1 cellular context compared by ENCODE assay signal in the genomic region with DNA sequence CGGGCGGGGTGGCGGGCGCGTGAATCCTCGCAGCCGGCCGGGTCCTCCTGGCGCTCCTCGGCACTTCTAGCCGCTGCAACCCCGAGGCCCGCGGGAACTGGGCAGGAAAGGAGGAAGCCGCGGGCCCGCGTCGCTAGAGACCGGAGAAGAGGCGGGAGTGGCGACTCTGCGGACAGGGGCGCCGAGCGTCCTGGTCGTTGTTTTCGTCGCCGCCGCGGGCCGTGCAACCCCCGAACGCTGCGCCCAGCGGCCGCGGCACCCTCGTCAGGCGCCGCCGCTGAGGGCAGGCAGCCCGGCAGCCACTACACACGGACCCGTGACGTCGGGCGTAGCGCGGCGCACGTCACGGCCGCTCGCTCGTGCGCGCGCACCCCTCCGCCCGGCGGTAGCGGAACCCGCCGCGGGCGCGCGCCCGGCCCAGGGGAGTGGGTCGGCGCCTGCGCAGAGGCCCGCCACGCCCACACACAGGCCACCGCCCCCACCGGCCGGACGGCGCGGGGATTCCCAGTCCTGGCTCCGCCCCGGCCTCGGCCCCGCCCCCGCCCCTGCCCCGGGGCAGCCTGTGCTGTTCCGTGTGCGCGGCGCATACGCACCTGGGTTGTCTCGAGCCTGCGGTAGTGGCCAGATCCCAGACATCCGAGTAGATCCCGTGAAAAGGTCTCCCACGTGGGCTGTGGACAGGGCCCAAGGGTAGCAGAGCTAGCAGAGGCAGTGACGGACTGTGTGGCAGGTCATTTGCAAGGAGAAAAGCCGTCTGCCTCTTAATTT.
A peak's percentile ranks its signal among the peaks of the same experiment; 100 is the strongest.
TF ChIP-seq lines count a peak whose summit lies in the region.

Gene MAP3K2, minus strand, starts transcription at position 321 of the 768 bp plus-strand sequence. CDS start 44,846 bp downstream, outside the sequence.

TF ChIP-seq in K562, 482 proteins besides CTCF, POLR2A, EP300 and RAD21 (continued from another document and continues in another):
- TF ChIP-seq RBM34 (IDR thresholded peaks at IDR 0.05; ENCODE audit: borderline replicate concordance, insufficient read depth, low read length) (no peak), PPARD (CRISPR knock-in tag; IDR thresholded peaks at IDR 0.05) (no peak), POLR2AphosphoS5 (IDR thresholded peaks at IDR 0.05; ENCODE audit: control insufficient read depth, insufficient read depth, low read depth, low read length) (peak; percentile 78), EGR1 (conservative IDR thresholded peaks at IDR 0.05) (peak; percentile 62), ZNF444 (CRISPR knock-in tag; IDR thresholded peaks at IDR 0.05) (no peak), ZNF764 (CRISPR knock-in tag; IDR thresholded peaks at IDR 0.05; ENCODE audit: low read depth) (no peak), CEBPG (CRISPR knock-in tag; IDR thresholded peaks at IDR 0.05) (no peak), CEBPG (tag; conservative IDR thresholded peaks at IDR 0.05 in 1 of 2, IDR thresholded peaks at IDR 0.05 in 1 of 2) (no peak), CBFB (CRISPR knock-in tag; IDR thresholded peaks at IDR 0.05) (no peak), PHB (CRISPR knock-in tag; IDR thresholded peaks at IDR 0.05) (peak; percentile 46; the same call in 1 of the 2 replicates), PHF8 (IDR thresholded peaks at IDR 0.05; ENCODE audit: borderline replicate concordance, low read length) (peak; percentile 94), FOXJ3 (CRISPR knock-in tag; IDR thresholded peaks at IDR 0.05) (no peak), SLC30A9 (CRISPR knock-in tag; IDR thresholded peaks at IDR 0.05) (no peak), MCM2 (IDR thresholded peaks at IDR 0.05; ENCODE audit: low read depth) (no peak), ZSCAN32 (CRISPR knock-in tag; IDR thresholded peaks at IDR 0.05) (no peak), ZBTB1 (CRISPR knock-in tag; IDR thresholded peaks at IDR 0.05; ENCODE audit: borderline replicate concordance, low read depth) (no peak), CBX1 (IDR thresholded peaks at IDR 0.05; ENCODE audit: low read depth) (no peak; the same call in 1 of the 2 replicates), MXI1 (IDR thresholded peaks at IDR 0.05; ENCODE audit: low read depth, low read length) (no peak), ARHGAP35 (IDR thresholded peaks at IDR 0.05; ENCODE audit: partially characterized antibody) (no peak), MEF2D (tag; conservative IDR thresholded peaks at IDR 0.05; ENCODE audit: low read depth) (no peak), ZNF318 (IDR thresholded peaks at IDR 0.05; ENCODE audit: borderline replicate concordance in 1 of 2, low read depth in 1 of 2) (no peak), RBM22 (IDR thresholded peaks at IDR 0.05; ENCODE audit: low read depth, low read length, poor library complexity, severe bottlenecking) (no peak), ZZZ3 (IDR thresholded peaks at IDR 0.05) (no peak), FOXA1 (IDR thresholded peaks at IDR 0.05; ENCODE audit: borderline replicate concordance) (no peak), ERF (CRISPR knock-in tag; IDR thresholded peaks at IDR 0.05) (0 out of 2 replicates have a peak, but pooled peaks have one; percentile 42), NFIX (CRISPR knock-in tag; IDR thresholded peaks at IDR 0.05; ENCODE audit: low read depth) (no peak), ZKSCAN8 (CRISPR knock-in tag; IDR thresholded peaks at IDR 0.05) (no peak), NRF1 (conservative IDR thresholded peaks at IDR 0.05 in 1 of 2, IDR thresholded peaks at IDR 0.05 in 1 of 2) (peak; percentile 89 to 92), ZBED1 (IDR thresholded peaks at IDR 0.05) (no peak), ZNF253 (CRISPR knock-in tag; conservative IDR thresholded peaks at IDR 0.05) (no peak), CHD2 (IDR thresholded peaks at IDR 0.05; ENCODE audit: low read depth, low read length) (no peak), MECOM (CRISPR knock-in tag; IDR thresholded peaks at IDR 0.05) (no peak), IRF9 (tag; IDR thresholded peaks at IDR 0.05) (no peak), TCFL5 (CRISPR knock-in tag; conservative IDR thresholded peaks at IDR 0.05) (no peak), HDAC3 (IDR thresholded peaks at IDR 0.05; ENCODE audit: borderline replicate concordance, partially characterized antibody) (no peak), HMGN3 (IDR thresholded peaks at IDR 0.05; ENCODE audit: borderline replicate concordance, extremely low read depth, insufficient read length, low read depth, low read length) (peak; percentile 64), FOXK2 (conservative IDR thresholded peaks at IDR 0.05 in 1 of 2, IDR thresholded peaks at IDR 0.05 in 1 of 2; ENCODE audit: low read depth in 2 of 2) (no peak)
- TF ChIP-seq, protein P1, sequence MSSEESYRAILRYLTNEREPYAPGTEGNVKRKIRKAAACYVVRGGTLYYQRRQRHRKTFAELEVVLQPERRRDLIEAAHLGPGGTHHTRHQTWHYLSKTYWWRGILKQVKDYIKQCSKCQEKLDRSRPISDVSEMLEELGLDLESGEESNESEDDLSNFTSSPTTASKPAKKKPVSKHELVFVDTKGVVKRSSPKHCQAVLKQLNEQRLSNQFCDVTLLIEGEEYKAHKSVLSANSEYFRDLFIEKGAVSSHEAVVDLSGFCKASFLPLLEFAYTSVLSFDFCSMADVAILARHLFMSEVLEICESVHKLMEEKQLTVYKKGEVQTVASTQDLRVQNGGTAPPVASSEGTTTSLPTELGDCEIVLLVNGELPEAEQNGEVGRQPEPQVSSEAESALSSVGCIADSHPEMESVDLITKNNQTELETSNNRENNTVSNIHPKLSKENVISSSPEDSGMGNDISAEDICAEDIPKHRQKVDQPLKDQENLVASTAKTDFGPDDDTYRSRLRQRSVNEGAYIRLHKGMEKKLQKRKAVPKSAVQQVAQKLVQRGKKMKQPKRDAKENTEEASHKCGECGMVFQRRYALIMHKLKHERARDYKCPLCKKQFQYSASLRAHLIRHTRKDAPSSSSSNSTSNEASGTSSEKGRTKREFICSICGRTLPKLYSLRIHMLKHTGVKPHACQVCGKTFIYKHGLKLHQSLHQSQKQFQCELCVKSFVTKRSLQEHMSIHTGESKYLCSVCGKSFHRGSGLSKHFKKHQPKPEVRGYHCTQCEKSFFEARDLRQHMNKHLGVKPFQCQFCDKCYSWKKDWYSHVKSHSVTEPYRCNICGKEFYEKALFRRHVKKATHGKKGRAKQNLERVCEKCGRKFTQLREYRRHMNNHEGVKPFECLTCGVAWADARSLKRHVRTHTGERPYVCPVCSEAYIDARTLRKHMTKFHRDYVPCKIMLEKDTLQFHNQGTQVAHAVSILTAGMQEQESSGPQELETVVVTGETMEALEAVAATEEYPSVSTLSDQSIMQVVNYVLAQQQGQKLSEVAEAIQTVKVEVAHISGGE (CRISPR knock-in tag; IDR thresholded peaks at IDR 0.05) = peak in 1 of 3 experiments; percentile 77; a peak in 1 of 6 replicates
- TF ChIP-seq, protein P2, sequence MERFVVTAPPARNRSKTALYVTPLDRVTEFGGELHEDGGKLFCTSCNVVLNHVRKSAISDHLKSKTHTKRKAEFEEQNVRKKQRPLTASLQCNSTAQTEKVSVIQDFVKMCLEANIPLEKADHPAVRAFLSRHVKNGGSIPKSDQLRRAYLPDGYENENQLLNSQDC (CRISPR knock-in tag; IDR thresholded peaks at IDR 0.05) = no peak
- TF ChIP-seq, protein P3, sequence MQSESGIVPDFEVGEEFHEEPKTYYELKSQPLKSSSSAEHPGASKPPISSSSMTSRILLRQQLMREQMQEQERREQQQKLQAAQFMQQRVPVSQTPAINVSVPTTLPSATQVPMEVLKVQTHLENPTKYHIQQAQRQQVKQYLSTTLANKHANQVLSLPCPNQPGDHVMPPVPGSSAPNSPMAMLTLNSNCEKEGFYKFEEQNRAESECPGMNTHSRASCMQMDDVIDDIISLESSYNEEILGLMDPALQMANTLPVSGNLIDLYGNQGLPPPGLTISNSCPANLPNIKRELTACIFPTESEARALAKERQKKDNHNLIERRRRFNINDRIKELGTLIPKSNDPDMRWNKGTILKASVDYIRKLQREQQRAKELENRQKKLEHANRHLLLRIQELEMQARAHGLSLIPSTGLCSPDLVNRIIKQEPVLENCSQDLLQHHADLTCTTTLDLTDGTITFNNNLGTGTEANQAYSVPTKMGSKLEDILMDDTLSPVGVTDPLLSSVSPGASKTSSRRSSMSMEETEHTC (IDR thresholded peaks at IDR 0.05) = no peak
- TF ChIP-seq, protein P4, sequence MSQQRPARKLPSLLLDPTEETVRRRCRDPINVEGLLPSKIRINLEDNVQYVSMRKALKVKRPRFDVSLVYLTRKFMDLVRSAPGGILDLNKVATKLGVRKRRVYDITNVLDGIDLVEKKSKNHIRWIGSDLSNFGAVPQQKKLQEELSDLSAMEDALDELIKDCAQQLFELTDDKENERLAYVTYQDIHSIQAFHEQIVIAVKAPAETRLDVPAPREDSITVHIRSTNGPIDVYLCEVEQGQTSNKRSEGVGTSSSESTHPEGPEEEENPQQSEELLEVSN (IDR thresholded peaks at IDR 0.05; ENCODE audit: borderline replicate concordance in 1 of 2, extremely low read depth in 1 of 2, insufficient read depth in 1 of 2, insufficient read length in 1 of 2, low read depth in 1 of 2, low read length in 1 of 2, poor library complexity in 1 of 2, severe bottlenecking in 1 of 2) = peak in 1 of 2 experiments; percentile 58
- TF ChIP-seq, protein P5, sequence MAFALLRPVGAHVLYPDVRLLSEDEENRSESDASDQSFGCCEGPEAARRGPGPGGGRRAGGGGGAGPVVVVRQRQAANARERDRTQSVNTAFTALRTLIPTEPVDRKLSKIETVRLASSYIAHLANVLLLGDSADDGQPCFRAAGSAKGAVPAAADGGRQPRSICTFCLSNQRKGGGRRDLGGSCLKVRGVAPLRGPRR (CRISPR knock-in tag; IDR thresholded peaks at IDR 0.05) = no peak
- TF ChIP-seq, protein P6, sequence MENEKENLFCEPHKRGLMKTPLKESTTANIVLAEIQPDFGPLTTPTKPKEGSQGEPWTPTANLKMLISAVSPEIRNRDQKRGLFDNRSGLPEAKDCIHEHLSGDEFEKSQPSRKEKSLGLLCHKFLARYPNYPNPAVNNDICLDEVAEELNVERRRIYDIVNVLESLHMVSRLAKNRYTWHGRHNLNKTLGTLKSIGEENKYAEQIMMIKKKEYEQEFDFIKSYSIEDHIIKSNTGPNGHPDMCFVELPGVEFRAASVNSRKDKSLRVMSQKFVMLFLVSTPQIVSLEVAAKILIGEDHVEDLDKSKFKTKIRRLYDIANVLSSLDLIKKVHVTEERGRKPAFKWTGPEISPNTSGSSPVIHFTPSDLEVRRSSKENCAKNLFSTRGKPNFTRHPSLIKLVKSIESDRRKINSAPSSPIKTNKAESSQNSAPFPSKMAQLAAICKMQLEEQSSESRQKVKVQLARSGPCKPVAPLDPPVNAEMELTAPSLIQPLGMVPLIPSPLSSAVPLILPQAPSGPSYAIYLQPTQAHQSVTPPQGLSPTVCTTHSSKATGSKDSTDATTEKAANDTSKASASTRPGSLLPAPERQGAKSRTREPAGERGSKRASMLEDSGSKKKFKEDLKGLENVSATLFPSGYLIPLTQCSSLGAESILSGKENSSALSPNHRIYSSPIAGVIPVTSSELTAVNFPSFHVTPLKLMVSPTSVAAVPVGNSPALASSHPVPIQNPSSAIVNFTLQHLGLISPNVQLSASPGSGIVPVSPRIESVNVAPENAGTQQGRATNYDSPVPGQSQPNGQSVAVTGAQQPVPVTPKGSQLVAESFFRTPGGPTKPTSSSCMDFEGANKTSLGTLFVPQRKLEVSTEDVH (IDR thresholded peaks at IDR 0.05; ENCODE audit: low read depth, partially characterized antibody) = no peak
